12 cellular contexts compared by ENCODE assay signal in the genomic region with DNA sequence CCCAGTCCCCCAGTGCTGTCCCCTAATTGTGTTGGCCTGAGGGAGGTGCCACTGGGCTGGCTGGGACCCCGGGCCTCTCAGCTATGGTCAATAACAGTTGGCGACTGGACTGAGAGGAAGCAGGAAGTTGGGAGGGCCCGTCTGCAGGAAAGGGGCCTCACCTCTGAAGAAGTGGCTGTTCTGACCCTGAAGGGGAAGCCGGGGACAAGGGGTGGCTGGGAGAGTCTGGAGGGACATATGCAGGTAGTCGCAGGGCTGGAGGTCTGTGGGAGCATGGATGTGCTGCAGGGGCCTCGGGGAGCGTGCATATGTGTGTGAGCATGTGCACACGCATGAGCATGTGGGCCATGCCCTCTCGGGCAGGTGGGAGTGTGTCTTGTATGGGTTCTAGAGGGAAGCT. TPM values are rescaled to one million over a fixed set of nuclear protein-coding genes. Genes with fewer than 3 reads are reported as not detected.
DNase-seq lines count a peak whose midpoint lies in the region; ATAC-seq and TF ChIP-seq lines count a peak whose summit lies in the region.
"Had no signal": no experiment of that assay in that cellular context is flagged by ENCODE, and none has a peak within 500 bp of the region (broad histone marks: within the 10 kb centered on the region; RNA-seq: fewer than 3 reads in every experiment).

No MANE protein-coding gene starts in this region.

- H3K4me3 ChIP-seq in adrenal gland: no peak overlapping the region

- peak; percentile 56 for DNase-seq in Right ventricle myocardium inferior (ENCODE audit: missing footprints)
- DNase-seq in Right ventricle myocardium superior: no peak
- peak; percentile 37 for DNase-seq in SKM-1 (lab: John Stamatoyannopoulos, UW; ENCODE audit: unreplicated experiment)
- no peak for DNase-seq in stimulated activated naive B cell treated with anti-CD40 and anti-IgM and Interleukin-4, amounts not matched to agents 10 μg/mL and 1 μg/mL and 100 μg/mL, for 72 hours
- no peak for DNase-seq in adrenal gland
- no peak for DNase-seq in NCI-H1930 (lab: John Stamatoyannopoulos, UW)
- DNase-seq: EL had no signal

- no peak for TF ChIP-seq POLR2A in adrenal gland (IDR thresholded peaks at IDR 0.05)

- peaks cover 27% of the 10 kb centered on the region for H3K4me1 Mint-ChIP-seq in brain
- peaks cover 33 to 70% of the 10 kb centered on the region in 2 donors for H3K4me1 Mint-ChIP-seq in stimulated activated naive B cell treated with anti-CD40 and anti-IgM and Interleukin-4, amounts not matched to agents 10 μg/mL and 1 μg/mL and 100 μg/mL, for 72 hours

- H3K36me3 Mint-ChIP-seq in brain: peaks cover 17% of the 10 kb centered on the region
- H3K36me3 Mint-ChIP-seq in stimulated activated naive B cell treated with anti-CD40 and anti-IgM and Interleukin-4, amounts not matched to agents 10 μg/mL and 1 μg/mL and 100 μg/mL, for 72 hours: peaks cover 27 to 33% of the 10 kb centered on the region in 2 donors

- no peak overlapping the region for H3K4me3 Mint-ChIP-seq in brain
- H3K4me3 Mint-ChIP-seq in stimulated activated naive B cell treated with anti-CD40 and anti-IgM and Interleukin-4, amounts not matched to agents 10 μg/mL and 1 μg/mL and 100 μg/mL, for 72 hours: peak overlapping the region; percentile 45 to 50

- H3K27me3 ChIP-seq in adrenal gland: no peaks in the 10 kb centered on the region

- 62 to 77% (median 66%) methylated on average over 8 to 9 of the region's 9 CpGs for WGBS in adrenal gland, 4 donors

- peaks cover 25 to 43% of the 10 kb centered on the region in 2 donors for H3K4me1 ChIP-seq in adrenal gland (replicated peaks in 1 of 2)

- ATAC-seq in Right ventricle myocardium inferior: no peak
- no peak for ATAC-seq in Right ventricle myocardium superior (ENCODE audit: poor library complexity)
- ATAC-seq in stimulated activated naive B cell treated with anti-CD40 and anti-IgM and Interleukin-4, amounts not matched to agents 10 μg/mL and 1 μg/mL and 100 μg/mL, for 72 hours (replicated peaks): no peak
- no peak for ATAC-seq in HG02973 (IDR thresholded peaks at IDR 0.05; ENCODE audit: unreplicated experiment)
- ATAC-seq: right cardiac atrium had no signal

- TF ChIP-seq CTCF in brain (conservative IDR thresholded peaks at IDR 0.05) (no peak), adrenal gland (IDR thresholded peaks at IDR 0.05) (no peak)

- H3K36me3 ChIP-seq in adrenal gland (replicated peaks in 1 of 2): peaks cover 0 to 30% of the 10 kb centered on the region in 2 donors

- H3K27ac ChIP-seq in adrenal gland: peak overlapping the region in 1 of 5 donors; percentile 22

- no peaks in the 10 kb centered on the region for H3K9me3 Mint-ChIP-seq in brain
- no peaks in the 10 kb centered on the region for H3K9me3 Mint-ChIP-seq in stimulated activated naive B cell treated with anti-CD40 and anti-IgM and Interleukin-4, amounts not matched to agents 10 μg/mL and 1 μg/mL and 100 μg/mL, for 72 hours

- H3K27ac Mint-ChIP-seq in brain: peak overlapping the region in 3 of 5 experiments; percentile 39 to 48 (median 46)
- H3K27ac Mint-ChIP-seq in stimulated activated naive B cell treated with anti-CD40 and anti-IgM and Interleukin-4, amounts not matched to agents 10 μg/mL and 1 μg/mL and 100 μg/mL, for 72 hours: peak overlapping the region; percentile 71

- H3K27me3 Mint-ChIP-seq in brain: no peaks in the 10 kb centered on the region
- H3K27me3 Mint-ChIP-seq in stimulated activated naive B cell treated with anti-CD40 and anti-IgM and Interleukin-4, amounts not matched to agents 10 μg/mL and 1 μg/mL and 100 μg/mL, for 72 hours: no peaks in the 10 kb centered on the region

- H3K9me3 ChIP-seq in adrenal gland (replicated peaks in 1 of 3): no peaks in the 10 kb centered on the region

- intact Hi-C loops in Right ventricle myocardium inferior (cut with DNase I): no loop called here
- intact Hi-C loops in Right ventricle myocardium superior (cut with DNase I): no loop called here
- intact Hi-C loops in adrenal gland (cut with DNase I): no loop called here

RNA-seq across cellular contexts. Expression of a gene that starts 5.9 kb away (rescaled TPM):
- 149 TPM for total RNA-seq in Right ventricle myocardium inferior
- 129 TPM for total RNA-seq in Right ventricle myocardium superior
- polyA plus RNA-seq in brain (ENCODE audit: insufficient read depth, low read depth, low replicate concordance): 287 TPM
- total RNA-seq in adrenal gland: 100 to 1,000 TPM in 7 of 8 donors, 10 to 100 TPM in 1; 97.5 to 184 (median 137) TPM
- 100 to 1,000 TPM in 2 of 3 donors, 10 to 100 TPM in 1; 27.5 to 209 (median 118) TPM for polyA plus RNA-seq in adrenal gland

RNA-seq across cellular contexts. Expression of a gene that starts 19.9 kb away (rescaled TPM):
- total RNA-seq in Right ventricle myocardium inferior (32.2 TPM), Right ventricle myocardium superior (29.1 TPM), adrenal gland (10 to 100 TPM; 30.7 to 60.7 (median 40.9) TPM)
- polyA plus RNA-seq in brain (ENCODE audit: insufficient read depth, low read depth, low replicate concordance) (202 TPM), adrenal gland (100 to 1,000 TPM in 2 of 3 donors, 10 to 100 TPM in 1; 26.7 to 262 (median 126) TPM)

RNA-seq across cellular contexts. Expression of a gene that starts 36.1 kb away (rescaled TPM):
- total RNA-seq in Right ventricle myocardium inferior (not detected), Right ventricle myocardium superior (not detected), adrenal gland (1 to 10 TPM; 2.0 to 9.8 (median 4.0) TPM)
- polyA plus RNA-seq in brain (ENCODE audit: insufficient read depth, low read depth, low replicate concordance) (1.5 TPM), adrenal gland (1 to 10 TPM in 2 of 3 donors, not detected in 1; 1.9 to 4.8 TPM)
- total RNA-seq: H4, myocyte had no signal
- polyA plus RNA-seq: right cardiac atrium had no signal

RNA-seq across cellular contexts. Expression of a gene that starts 56.9 kb away (rescaled TPM):
- 50.0 TPM for total RNA-seq in Right ventricle myocardium inferior
- total RNA-seq in Right ventricle myocardium superior: 48.9 TPM
- polyA plus RNA-seq in brain (ENCODE audit: insufficient read depth, low read depth, low replicate concordance): 137 TPM
- total RNA-seq in adrenal gland: 10 to 100 TPM; 52.2 to 69.9 (median 61.2) TPM
- polyA plus RNA-seq in adrenal gland: 10 to 100 TPM; 26.6 to 85.7 (median 74.3) TPM

RNA-seq across cellular contexts. Expression of a gene that starts 57.8 kb away (rescaled TPM):
- total RNA-seq in Right ventricle myocardium inferior (32.6 TPM), Right ventricle myocardium superior (32.9 TPM), adrenal gland (100 to 1,000 TPM in 1 of 8 donors, 10 to 100 TPM in 7; 26.8 to 103 (median 71.5) TPM)
- polyA plus RNA-seq in brain (ENCODE audit: insufficient read depth, low read depth, low replicate concordance) (8.2 TPM), adrenal gland (10 to 100 TPM; 11.7 to 25.8 (median 15.9) TPM)

Comparison
In these comparisons a context has a peak if more than half of its experiments do, and no peak if none do; other contexts are left out.
1. DNase-seq: peak in Right ventricle myocardium inferior (single experiment) and SKM-1 (single experiment); none in Right ventricle myocardium superior (single experiment), stimulated activated naive B cell treated with anti-CD40 and anti-IgM and Interleukin-4, amounts not matched to agents 10 μg/mL and 1 μg/mL and 100 μg/mL, for 72 hours (single experiment), adrenal gland (0 of 7) and NCI-H1930 (0 of 2).
2. H3K4me3 Mint-ChIP-seq: peak in stimulated activated naive B cell treated with anti-CD40 and anti-IgM and Interleukin-4, amounts not matched to agents 10 μg/mL and 1 μg/mL and 100 μg/mL, for 72 hours (2 of 2); none in brain (0 of 5).